ENCODE assay signal across 11 cellular contexts in genomic region chr10:74079028-74079913, GRCh38.
DNase-seq lines count a peak whose midpoint lies in the region; ATAC-seq and TF ChIP-seq lines count a peak whose summit lies in the region.
"Had no signal": no experiment of that assay in that cellular context is flagged by ENCODE, and none has a peak within 500 bp of the region (broad histone marks: within the 10 kb centered on the region; RNA-seq: fewer than 3 reads in every experiment).

No MANE protein-coding gene starts in this region.

- peaks cover 32% of the 10 kb centered on the region for H3K36me3 Mint-ChIP-seq in activated CD4-positive, alpha-beta T cell treated with anti-CD3 and anti-CD28 coated beads, Interleukin-2, amount 10 ng/mL, durations not matched to agents 24 days and 14 days (ENCODE audit: low read depth)

- intact Hi-C loops in activated CD4-positive, alpha-beta T cell treated with anti-CD3 and anti-CD28 coated beads, Interleukin-2, amount 10 ng/mL, durations not matched to agents 24 days and 14 days (cut with micrococcal nuclease), result loop anchor here (2.0 to 5.0 kb wide), 2 partner anchors 82 to 122 kb away; partner anchors contain the start of gene VCL

- H3K27ac ChIP-seq in SU-DHL-6 (ENCODE audit: low read depth, low read length), result peak overlapping the region; percentile 8; the same call in 1 of the 2 replicates

- H3K4me3 Mint-ChIP-seq in activated CD4-positive, alpha-beta T cell treated with anti-CD3 and anti-CD28 coated beads, Interleukin-2, amount 10 ng/mL, durations not matched to agents 24 days and 14 days, result no peak overlapping the region
- peak overlapping the region; percentile 22 to 53 for H3K4me3 Mint-ChIP-seq in stimulated activated naive CD8-positive, alpha-beta T cell treated with anti-CD3 and anti-CD28 coated beads, Interleukin-15, amount 100 ng/mL, for 72 hours

- no peak for TF ChIP-seq CTCF in SU-DHL-6 (IDR thresholded peaks at IDR 0.05; ENCODE audit: insufficient read depth, low read length, poor library complexity, severe bottlenecking)
- TF ChIP-seq CTCF in fibroblast of pulmonary artery (IDR thresholded peaks at IDR 0.05; ENCODE audit: low read length, missing control alignments), result no peak

- DNase-seq in activated CD4-positive, alpha-beta T cell treated with anti-CD3 and anti-CD28 coated beads, Interleukin-2, amount 10 ng/mL, durations not matched to agents 24 days and 14 days, result peak; percentile 37
- DNase-seq in activated CD4-positive, alpha-beta T cell treated with anti-CD3 and anti-CD28 coated beads, Interleukin-2, amount 50 U/mL, for 1 hour, result no peak
- DNase-seq in fibroblast of pulmonary artery (ENCODE audit: low read depth) (peak; percentile 50), NCI-H526 (lab: John Stamatoyannopoulos, UW) (no peak)
- no peak for DNase-seq in stimulated activated naive CD8-positive, alpha-beta T cell treated with anti-CD3 and anti-CD28 coated beads, Interleukin-15, amount 100 ng/mL, for 72 hours
- DNase-seq: 8988T; activated effector memory CD4-positive, alpha-beta T cell treated with Interleukin-2 at 50 U/mL for 16 hours had no signal

- H3K9ac ChIP-seq in SU-DHL-6 (ENCODE audit: low read length), result no peak overlapping the region

- H3K27me3 Mint-ChIP-seq in activated CD4-positive, alpha-beta T cell treated with anti-CD3 and anti-CD28 coated beads, Interleukin-2, amount 10 ng/mL, durations not matched to agents 24 days and 14 days, result no peaks in the 10 kb centered on the region
- H3K27me3 Mint-ChIP-seq in stimulated activated naive CD8-positive, alpha-beta T cell treated with anti-CD3 and anti-CD28 coated beads, Interleukin-15, amount 100 ng/mL, for 72 hours, result no peaks in the 10 kb centered on the region
- H3K27me3 Mint-ChIP-seq: progenitor cell of endocrine pancreas had no signal

- H3K27ac Mint-ChIP-seq in activated CD4-positive, alpha-beta T cell treated with anti-CD3 and anti-CD28 coated beads, Interleukin-2, amount 10 ng/mL, durations not matched to agents 24 days and 14 days, result peak overlapping the region; percentile 36
- H3K27ac Mint-ChIP-seq in stimulated activated naive CD8-positive, alpha-beta T cell treated with anti-CD3 and anti-CD28 coated beads, Interleukin-15, amount 100 ng/mL, for 72 hours, result peak overlapping the region in 1 of 2 donors; percentile 0
- H3K27ac Mint-ChIP-seq: progenitor cell of endocrine pancreas had no signal

- peaks cover 31% of the 10 kb centered on the region for H3K4me1 Mint-ChIP-seq in activated CD4-positive, alpha-beta T cell treated with anti-CD3 and anti-CD28 coated beads, Interleukin-2, amount 10 ng/mL, durations not matched to agents 24 days and 14 days
- peaks cover 37% of the 10 kb centered on the region for H3K4me1 Mint-ChIP-seq in stimulated activated naive CD8-positive, alpha-beta T cell treated with anti-CD3 and anti-CD28 coated beads, Interleukin-15, amount 100 ng/mL, for 72 hours

- H3K9me3 ChIP-seq in SU-DHL-6 (ENCODE audit: insufficient read depth, low read length), result no peaks in the 10 kb centered on the region

- H3K4me3 ChIP-seq in SU-DHL-6 (ENCODE audit: insufficient read depth, low read length, poor library complexity, severe bottlenecking), result no peak overlapping the region
- H3K4me3 ChIP-seq in fibroblast of pulmonary artery (replicated peaks; ENCODE audit: low read depth, low read length), result no peak overlapping the region

- H3K9me3 Mint-ChIP-seq in activated CD4-positive, alpha-beta T cell treated with anti-CD3 and anti-CD28 coated beads, Interleukin-2, amount 10 ng/mL, durations not matched to agents 24 days and 14 days, result no peaks in the 10 kb centered on the region
- H3K9me3 Mint-ChIP-seq in stimulated activated naive CD8-positive, alpha-beta T cell treated with anti-CD3 and anti-CD28 coated beads, Interleukin-15, amount 100 ng/mL, for 72 hours, result no peaks in the 10 kb centered on the region

- no peaks in the 10 kb centered on the region for H3K79me2 ChIP-seq in SU-DHL-6 (ENCODE audit: insufficient read depth, low read length)

- no peaks in the 10 kb centered on the region for H4K20me1 ChIP-seq in SU-DHL-6 (ENCODE audit: low read depth, low read length)

- peak overlapping the region; percentile 51 for H3K4me2 ChIP-seq in SU-DHL-6 (ENCODE audit: low read depth, low read length, poor library complexity, severe bottlenecking)

- no peak for ATAC-seq in stimulated activated naive CD8-positive, alpha-beta T cell treated with anti-CD3 and anti-CD28 coated beads, Interleukin-15, amount 100 ng/mL, for 72 hours
- ATAC-seq in HG03095 (IDR thresholded peaks at IDR 0.05; ENCODE audit: unreplicated experiment) (no peak), GM21737 (IDR thresholded peaks at IDR 0.05; ENCODE audit: unreplicated experiment) (no peak)

- H3K9me2 ChIP-seq in SU-DHL-6 (replicated peaks; ENCODE audit: insufficient read depth, low read length), result no peaks in the 10 kb centered on the region

- H3K36me3 ChIP-seq in SU-DHL-6 (ENCODE audit: low read length), result no peaks in the 10 kb centered on the region

- H2AFZ ChIP-seq in SU-DHL-6 (ENCODE audit: low read depth, low read length, severe bottlenecking), result no peak overlapping the region

- H3F3A ChIP-seq in SU-DHL-6 (ENCODE audit: insufficient read depth), result 0 out of 2 replicates have a peak, but pooled peaks cover 7% of the 10 kb centered on the region

- H3K27me3 ChIP-seq in SU-DHL-6 (ENCODE audit: low read length), result no peaks in the 10 kb centered on the region

Comparison
In these comparisons a context has a peak if more than half of its experiments do, and no peak if none do; other contexts are left out.
1. DNase-seq: peak in activated CD4-positive, alpha-beta T cell treated with anti-CD3 and anti-CD28 coated beads, Interleukin-2, amount 10 ng/mL, durations not matched to agents 24 days and 14 days (single experiment) and fibroblast of pulmonary artery (single experiment); none in activated CD4-positive, alpha-beta T cell treated with anti-CD3 and anti-CD28 coated beads, Interleukin-2, amount 50 U/mL, for 1 hour (single experiment), stimulated activated naive CD8-positive, alpha-beta T cell treated with anti-CD3 and anti-CD28 coated beads, Interleukin-15, amount 100 ng/mL, for 72 hours (0 of 2) and NCI-H526 (0 of 2).